Comparison of ENCODE assay signal across 19 cellular contexts in genomic region chr13:94534171-94534570, GRCh38. TPM values are rescaled to one million over a fixed set of nuclear protein-coding genes. Genes with fewer than 3 reads are reported as not detected.
DNase-seq lines count a peak whose midpoint lies in the region; ATAC-seq and TF ChIP-seq lines count a peak whose summit lies in the region.
"Had no signal": no experiment of that assay in that cellular context is flagged by ENCODE, and none has a peak within 500 bp of the region (broad histone marks: within the 10 kb centered on the region; RNA-seq: fewer than 3 reads in every experiment).

No MANE protein-coding gene starts in this region.

- no peak for TF ChIP-seq POLR2A in breast epithelium (IDR thresholded peaks at IDR 0.05)

- no peaks in the 10 kb centered on the region for H3K27me3 ChIP-seq in breast epithelium
- H3K27me3 ChIP-seq: SJSA1 had no signal

- TF ChIP-seq CTCF in fibroblast of mammary gland (conservative IDR thresholded peaks at IDR 0.05; ENCODE audit: control insufficient read depth, insufficient read depth, low read depth, low read length) (no peak), breast epithelium (IDR thresholded peaks at IDR 0.05) (no peak)

- H3K4me3 ChIP-seq in fibroblast of mammary gland (ENCODE audit: control insufficient read depth, low read depth, low read length) (no peak overlapping the region), breast epithelium (no peak overlapping the region)
- H3K4me3 ChIP-seq: SJSA1 had no signal

- intact Hi-C loops in breast epithelium (cut with DNase I; ENCODE audit: low total_unique reads) = no loop called here

- ATAC-seq in GM18519 (IDR thresholded peaks at IDR 0.05; ENCODE audit: low FRiP score, unreplicated experiment) = no peak
- ATAC-seq: PC-3 had no signal

- no peaks in the 10 kb centered on the region for H3K9me3 ChIP-seq in breast epithelium
- H3K9me3 ChIP-seq: SJSA1 had no signal

- no peaks in the 10 kb centered on the region for H3K36me3 ChIP-seq in breast epithelium
- H3K36me3 ChIP-seq: SJSA1 had no signal

- no peaks in the 10 kb centered on the region for H3K4me1 ChIP-seq in breast epithelium
- H3K4me1 ChIP-seq: SJSA1 had no signal

- no peak overlapping the region for H3K27ac ChIP-seq in breast epithelium
- H3K27ac ChIP-seq: SJSA1 had no signal

- DNase-seq in HS-5 (ENCODE audit: low read depth) (peak; percentile 14), astrocyte of the hippocampus (ENCODE audit: low read depth, low spot score) (peak; percentile 55), fibroblast of mammary gland (ENCODE audit: low read depth) (peak; percentile 42), amygdala (lab: John Stamatoyannopoulos, UW) (no peak), mucosa of gallbladder (ENCODE audit: low spot score) (no peak), breast epithelium (ENCODE audit: low spot score in 2 of 2) (no peak)
- DNase-seq: AML-193, COR-L47, GOT3, KG1, NCI-H1048, NCI-H146, NCI-H2081, NCI-H510A, NCI-H774, PC-3 had no signal

RNA-seq across cellular contexts. Expression of gene DCT, which starts 54.7 kb away (rescaled TPM):
- 0.55 TPM for total RNA-seq in mucosa of gallbladder
- total RNA-seq in breast epithelium = 1 to 10 TPM in 1 of 3 donors, under 1 TPM in 2; 0.64 to 2.2 (median 0.66) TPM
- total RNA-seq: M059J, PC-3, SJSA1 had no signal

Comparison
In these comparisons a context has a peak if more than half of its experiments do, and no peak if none do; other contexts are left out.
1. DNase-seq: peak in HS-5 (single experiment), astrocyte of the hippocampus (single experiment) and fibroblast of mammary gland (single experiment); none in amygdala (0 of 56), mucosa of gallbladder (single experiment) and breast epithelium (0 of 2).